1 cellular context compared by ENCODE assay signal in the genomic region with DNA sequence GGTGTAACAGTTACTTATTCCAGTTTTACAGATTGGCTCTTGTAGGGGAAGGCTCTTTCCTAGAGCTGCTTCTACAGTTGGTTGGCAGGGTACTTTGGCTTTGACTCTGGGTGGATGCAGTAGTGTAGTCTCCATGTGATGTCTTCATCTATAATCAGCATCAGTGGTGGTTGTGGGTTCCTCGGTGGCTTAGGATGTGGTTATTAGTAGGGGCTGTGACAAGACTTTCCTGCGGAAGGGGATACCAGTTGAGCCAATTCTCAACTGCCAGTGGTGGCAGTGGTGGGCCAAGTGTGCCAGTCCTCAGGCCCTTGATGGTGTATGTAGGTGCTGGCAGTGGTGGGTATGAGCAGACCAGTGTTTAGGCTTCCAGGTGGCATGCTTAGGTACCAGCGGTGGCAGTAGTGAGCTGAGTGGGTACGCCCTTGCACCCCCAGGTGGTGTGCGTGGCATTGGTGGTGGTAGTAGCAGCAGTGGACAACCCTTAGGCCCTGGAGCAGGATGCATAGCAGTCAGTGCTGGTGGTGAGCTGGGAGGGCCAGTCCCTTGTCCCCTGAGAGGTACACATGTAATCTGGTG.
TF ChIP-seq lines count a peak whose summit lies in the region.

No MANE protein-coding gene starts in this region.

TF ChIP-seq in GM23338, 12 proteins besides CTCF, POLR2A, EP300 and RAD21 (continued from another document):
- TF ChIP-seq, protein P1, sequence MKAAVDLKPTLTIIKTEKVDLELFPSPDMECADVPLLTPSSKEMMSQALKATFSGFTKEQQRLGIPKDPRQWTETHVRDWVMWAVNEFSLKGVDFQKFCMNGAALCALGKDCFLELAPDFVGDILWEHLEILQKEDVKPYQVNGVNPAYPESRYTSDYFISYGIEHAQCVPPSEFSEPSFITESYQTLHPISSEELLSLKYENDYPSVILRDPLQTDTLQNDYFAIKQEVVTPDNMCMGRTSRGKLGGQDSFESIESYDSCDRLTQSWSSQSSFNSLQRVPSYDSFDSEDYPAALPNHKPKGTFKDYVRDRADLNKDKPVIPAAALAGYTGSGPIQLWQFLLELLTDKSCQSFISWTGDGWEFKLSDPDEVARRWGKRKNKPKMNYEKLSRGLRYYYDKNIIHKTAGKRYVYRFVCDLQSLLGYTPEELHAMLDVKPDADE (IDR thresholded peaks at IDR 0.05) = no peak
TF ChIP-seq in GM23338: peak in this region for 0.
